12 cellular contexts compared by ENCODE assay signal in genomic region chr4:81523672-81524436, GRCh38.
DNase-seq lines count a peak whose midpoint lies in the region; ATAC-seq and TF ChIP-seq lines count a peak whose summit lies in the region.
"Had no signal": no experiment of that assay in that cellular context is flagged by ENCODE, and none has a peak within 500 bp of the region (broad histone marks: within the 10 kb centered on the region; RNA-seq: fewer than 3 reads in every experiment).

No MANE protein-coding gene starts in this region.

- H3K9me3 Mint-ChIP-seq in stimulated activated memory B cell treated with anti-CD40 and anti-IgM and Interleukin-4, amounts not matched to agents 10 μg/mL and 1 μg/mL and 100 μg/mL, for 72 hours, result peaks cover 12% of the 10 kb centered on the region

- H3K4me3 Mint-ChIP-seq in stimulated activated memory B cell treated with anti-CD40 and anti-IgM and Interleukin-4, amounts not matched to agents 10 μg/mL and 1 μg/mL and 100 μg/mL, for 72 hours, result no peak overlapping the region

- peaks cover 20% of the 10 kb centered on the region for H3K36me3 Mint-ChIP-seq in stimulated activated memory B cell treated with anti-CD40 and anti-IgM and Interleukin-4, amounts not matched to agents 10 μg/mL and 1 μg/mL and 100 μg/mL, for 72 hours

- peaks cover 31% of the 10 kb centered on the region for H3K4me1 Mint-ChIP-seq in stimulated activated memory B cell treated with anti-CD40 and anti-IgM and Interleukin-4, amounts not matched to agents 10 μg/mL and 1 μg/mL and 100 μg/mL, for 72 hours

- H3K27me3 Mint-ChIP-seq in stimulated activated memory B cell treated with anti-CD40 and anti-IgM and Interleukin-4, amounts not matched to agents 10 μg/mL and 1 μg/mL and 100 μg/mL, for 72 hours, result no peaks in the 10 kb centered on the region

- H3K27ac Mint-ChIP-seq in stimulated activated memory B cell treated with anti-CD40 and anti-IgM and Interleukin-4, amounts not matched to agents 10 μg/mL and 1 μg/mL and 100 μg/mL, for 72 hours, result peak overlapping the region; percentile 34

- peak; percentile 78 for ATAC-seq in GM19438 (IDR thresholded peaks at IDR 0.05; ENCODE audit: low read depth, unreplicated experiment)
- peak; percentile 75 for ATAC-seq in HG02885 (IDR thresholded peaks at IDR 0.05; ENCODE audit: poor library complexity, unreplicated experiment)
- peak; percentile 88 for ATAC-seq in stimulated activated memory B cell treated with anti-CD40 and anti-IgM and Interleukin-4, amounts not matched to agents 10 μg/mL and 1 μg/mL and 100 μg/mL, for 72 hours
- no peak for ATAC-seq in HG03342 (IDR thresholded peaks at IDR 0.05; ENCODE audit: unreplicated experiment)
- ATAC-seq in GM19351 (IDR thresholded peaks at IDR 0.05; ENCODE audit: unreplicated experiment), result no peak

- DNase-seq in foreskin fibroblast (no peak), 8988T (no peak)
- DNase-seq: DMS 273 treated with DMSO at 0.1 percent for 48 hours, NCI-H2081 treated with DMSO at 0.1 percent for 48 hours, posterior cingulate gyrus, Right ventricle myocardium superior had no signal

- H3K27ac ChIP-seq in cingulate gyrus (ENCODE audit: low read depth, low read length), result peak overlapping the region; percentile 83

- TF ChIP-seq CTCF in foreskin fibroblast (IDR thresholded peaks at IDR 0.05; ENCODE audit: low read depth, low read length), result no peak

- H3K4me3 ChIP-seq in foreskin fibroblast (ENCODE audit: low read depth in 1 of 2, low read length in 2 of 2), result no peak overlapping the region

Comparison
In these comparisons a context has a peak if more than half of its experiments do, and no peak if none do; other contexts are left out.
1. ATAC-seq: peak in GM19438 (single experiment), HG02885 (single experiment) and stimulated activated memory B cell treated with anti-CD40 and anti-IgM and Interleukin-4, amounts not matched to agents 10 μg/mL and 1 μg/mL and 100 μg/mL, for 72 hours (single experiment); none in HG03342 (single experiment) and GM19351 (single experiment).